ENCODE assay signal across 8 cellular contexts in the genomic region with DNA sequence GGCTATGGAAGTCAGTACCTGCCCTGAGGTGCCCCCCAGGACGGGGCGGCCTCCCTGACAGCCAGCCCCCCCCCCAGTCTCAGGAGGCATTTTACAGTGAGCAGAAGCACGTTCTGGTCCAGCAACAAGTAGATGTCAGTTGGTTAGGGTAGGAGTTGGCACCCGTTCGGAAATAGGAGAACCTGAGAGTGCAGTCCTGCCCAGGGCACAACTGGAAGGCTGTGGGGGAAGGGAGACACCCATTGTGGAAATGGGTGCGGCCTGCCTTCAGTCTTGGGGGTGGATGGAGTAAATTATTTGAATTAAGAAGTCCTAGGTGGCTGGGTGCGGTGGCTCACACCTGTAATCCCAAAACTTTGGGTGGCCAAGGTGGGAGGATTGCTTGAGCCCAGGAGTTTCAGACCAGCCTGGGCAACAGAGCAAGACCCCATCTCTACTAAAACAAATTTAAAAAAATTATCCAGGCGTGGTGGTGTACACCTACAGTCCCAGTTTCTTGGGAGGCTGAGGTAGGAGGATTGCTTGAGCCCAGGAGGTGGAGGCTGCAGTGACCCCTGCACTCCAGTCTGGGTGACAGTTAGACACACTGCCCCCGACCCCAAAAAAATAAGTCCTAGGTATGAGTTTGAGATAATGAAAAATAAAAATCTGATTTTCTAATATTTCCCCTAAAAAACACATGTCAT. TPM values are rescaled to one million over a fixed set of nuclear protein-coding genes. Genes with fewer than 3 reads are reported as not detected.
DNase-seq lines count a peak whose midpoint lies in the region; ATAC-seq lines count a peak whose summit lies in the region.

No MANE protein-coding gene starts in this region.

- H3K4me1 ChIP-seq in iPS-20b (ENCODE audit: insufficient read depth, low read length) = peaks cover 10% of the 10 kb centered on the region

- peak overlapping the region; percentile 93 for H3K4me3 Mint-ChIP-seq in T-helper 1 cell treated with Interleukin-12 subunit alpha and Interleukin-12 subunit beta and Interleukin-4 antibody, amounts not matched to agents 30 μg/mL and 1 μg/mL, for 36 hours
- H3K4me3 Mint-ChIP-seq in activated T-helper 17 cell treated with anti-CD3 and anti-CD28 coated beads, Interleukin-2, amount 50 U/mL, for 72 hours = peak overlapping the region; percentile 87

- H3K9me3 Mint-ChIP-seq in T-helper 1 cell treated with Interleukin-12 subunit alpha and Interleukin-12 subunit beta and Interleukin-4 antibody, amounts not matched to agents 30 μg/mL and 1 μg/mL, for 36 hours = no peaks in the 10 kb centered on the region
- H3K9me3 Mint-ChIP-seq in activated T-helper 17 cell treated with anti-CD3 and anti-CD28 coated beads, Interleukin-2, amount 50 U/mL, for 72 hours = no peaks in the 10 kb centered on the region

- peak overlapping the region; percentile 79 for H3K27ac Mint-ChIP-seq in T-helper 1 cell treated with Interleukin-12 subunit alpha and Interleukin-12 subunit beta and Interleukin-4 antibody, amounts not matched to agents 30 μg/mL and 1 μg/mL, for 36 hours
- H3K27ac Mint-ChIP-seq in activated T-helper 17 cell treated with anti-CD3 and anti-CD28 coated beads, Interleukin-2, amount 50 U/mL, for 72 hours = peak overlapping the region; percentile 91

- DNase-seq in T-helper 1 cell (no peak), substantia nigra (lab: John Stamatoyannopoulos, UW) (peak in 1 of 49 donors; percentile 66), DMS153 (lab: John Stamatoyannopoulos, UW) (no peak), GM19238 (ENCODE audit: insufficient read length, low spot score) (no peak)

- no peaks in the 10 kb centered on the region for H3K9me3 ChIP-seq in iPS-20b (ENCODE audit: insufficient read depth, low read depth, low read length)

- H3K36me3 ChIP-seq in iPS-20b (ENCODE audit: insufficient read depth, low read depth, low read length) = peaks cover 49% of the 10 kb centered on the region

- peaks cover 52% of the 10 kb centered on the region for H3K4me1 Mint-ChIP-seq in T-helper 1 cell treated with Interleukin-12 subunit alpha and Interleukin-12 subunit beta and Interleukin-4 antibody, amounts not matched to agents 30 μg/mL and 1 μg/mL, for 36 hours (ENCODE audit: low read depth)
- peaks cover 37% of the 10 kb centered on the region for H3K4me1 Mint-ChIP-seq in activated T-helper 17 cell treated with anti-CD3 and anti-CD28 coated beads, Interleukin-2, amount 50 U/mL, for 72 hours

- H3K36me3 Mint-ChIP-seq in T-helper 1 cell treated with Interleukin-12 subunit alpha and Interleukin-12 subunit beta and Interleukin-4 antibody, amounts not matched to agents 30 μg/mL and 1 μg/mL, for 36 hours (ENCODE audit: low read depth) = peaks cover 35% of the 10 kb centered on the region
- H3K36me3 Mint-ChIP-seq in activated T-helper 17 cell treated with anti-CD3 and anti-CD28 coated beads, Interleukin-2, amount 50 U/mL, for 72 hours (ENCODE audit: low read depth) = peaks cover 67% of the 10 kb centered on the region

- H3K27me3 Mint-ChIP-seq in T-helper 1 cell treated with Interleukin-12 subunit alpha and Interleukin-12 subunit beta and Interleukin-4 antibody, amounts not matched to agents 30 μg/mL and 1 μg/mL, for 36 hours (ENCODE audit: low read depth) = no peaks in the 10 kb centered on the region
- no peaks in the 10 kb centered on the region for H3K27me3 Mint-ChIP-seq in activated T-helper 17 cell treated with anti-CD3 and anti-CD28 coated beads, Interleukin-2, amount 50 U/mL, for 72 hours

- H3K4me3 ChIP-seq in iPS-20b (ENCODE audit: low read length) = peak overlapping the region; percentile 94

- no peak for ATAC-seq in activated T-helper 17 cell treated with anti-CD3 and anti-CD28 coated beads, Interleukin-2, amount 50 U/mL, for 72 hours (replicated peaks)
- no peak for ATAC-seq in GM19324 (IDR thresholded peaks at IDR 0.05; ENCODE audit: low FRiP score, unreplicated experiment)

- peak overlapping the region; percentile 97 for H3K9ac ChIP-seq in iPS-20b (ENCODE audit: low read depth, low read length)

- H3K27ac ChIP-seq in iPS-20b (ENCODE audit: low read length) (peak overlapping the region; percentile 80), substantia nigra (ENCODE audit: low read depth, low read length, poor library complexity, severe bottlenecking) (peak overlapping the region; percentile 93)

- peaks cover 17% of the 10 kb centered on the region for H3K27me3 ChIP-seq in iPS-20b (ENCODE audit: insufficient read depth, low read length)

RNA-seq across cellular contexts. Expression of a gene that starts 1.2 kb away (rescaled TPM):
- total RNA-seq in activated T-helper 17 cell treated with anti-CD3 and anti-CD28 coated beads, Interleukin-2, amount 50 U/mL, for 72 hours = 100 to 1,000 TPM; 150 to 172 TPM

RNA-seq across cellular contexts. Expression of a gene that starts 5.0 kb away (rescaled TPM):
- 10 to 100 TPM; 52.9 to 85.9 TPM for total RNA-seq in activated T-helper 17 cell treated with anti-CD3 and anti-CD28 coated beads, Interleukin-2, amount 50 U/mL, for 72 hours

RNA-seq across cellular contexts. Expression of a gene that starts 15.4 kb away (rescaled TPM):
- not detected for total RNA-seq in activated T-helper 17 cell treated with anti-CD3 and anti-CD28 coated beads, Interleukin-2, amount 50 U/mL, for 72 hours

RNA-seq across cellular contexts. Expression of a gene that starts 21.9 kb away (rescaled TPM):
- 10 to 100 TPM; 51.4 to 56.8 TPM for total RNA-seq in activated T-helper 17 cell treated with anti-CD3 and anti-CD28 coated beads, Interleukin-2, amount 50 U/mL, for 72 hours

RNA-seq across cellular contexts. Expression of a gene that starts 28.8 kb away (rescaled TPM):
- 100 to 1,000 TPM; 148 to 210 TPM for total RNA-seq in activated T-helper 17 cell treated with anti-CD3 and anti-CD28 coated beads, Interleukin-2, amount 50 U/mL, for 72 hours
